14 cellular contexts compared by ENCODE assay signal in the genomic region with DNA sequence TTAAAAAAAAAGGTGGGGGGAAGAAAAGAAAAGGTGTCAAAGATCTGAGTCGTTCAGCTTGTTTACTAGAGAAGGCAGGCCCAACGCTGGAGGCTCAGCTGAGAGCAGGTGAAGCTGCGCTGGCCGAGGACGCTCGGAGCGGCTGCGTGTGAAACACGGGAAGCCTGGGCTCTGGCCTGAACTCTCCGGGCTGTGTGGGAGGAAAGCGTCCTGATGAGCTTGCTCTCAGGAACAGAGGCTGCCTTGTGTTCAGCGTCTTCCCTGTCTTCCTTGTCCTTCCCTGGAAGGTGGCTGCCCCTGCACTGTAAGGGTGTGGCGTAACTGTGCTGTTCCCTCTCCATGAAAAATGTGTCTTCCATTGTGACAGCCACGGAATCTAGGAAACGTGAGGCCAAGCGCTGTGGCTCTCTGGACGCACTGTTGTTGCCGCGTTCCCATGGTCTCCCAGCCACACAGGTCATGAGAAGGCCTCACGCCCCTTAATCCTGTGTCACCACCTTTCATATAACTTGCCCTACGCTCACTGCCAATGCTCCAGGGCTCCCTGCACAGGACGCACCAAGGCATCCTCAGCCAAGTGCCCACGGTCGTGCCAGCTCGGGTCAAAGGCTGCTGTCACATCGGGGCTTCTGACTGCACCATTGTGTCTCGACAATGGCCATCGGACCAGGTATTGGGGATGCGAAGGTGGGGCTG. TPM values are rescaled to one million over a fixed set of nuclear protein-coding genes. Genes with fewer than 3 reads are reported as not detected.
"Had no signal": no experiment of that assay in that cellular context is flagged by ENCODE, and none has a peak within 500 bp of the region (broad histone marks: within the 10 kb centered on the region; RNA-seq: fewer than 3 reads in every experiment).

No MANE protein-coding gene starts in this region.

- H3K9me3 ChIP-seq: pancreas, transverse colon had no signal

- H3K27ac ChIP-seq: pancreas, transverse colon, VCaP had no signal

- DNase-seq: activated CD4-positive, alpha-beta T cell treated with anti-CD3 and anti-CD28 coated beads for 4 hours; activated CD8-positive, alpha-beta memory T cell treated with anti-CD3 and anti-CD28 coated beads, Interleukin-2, amount 50 U/mL, for 4 hours; activated CD8-positive, alpha-beta T cell treated with anti-CD3 and anti-CD28 coated beads for 36 hours; activated naive CD4-positive, alpha-beta T cell treated with anti-CD3 and anti-CD28 coated beads for 36 hours; central memory CD4-positive, alpha-beta T cell; effector memory CD4-positive, alpha-beta T cell; hypothalamus; retina; transverse colon had no signal

- H3K27me3 ChIP-seq: pancreas, transverse colon had no signal

- H3K4me3 ChIP-seq: pancreas, smooth muscle cell, transverse colon had no signal

- ATAC-seq: activated CD8-positive, alpha-beta T cell treated with anti-CD3 and anti-CD28 coated beads for 36 hours; pancreas; stimulated activated effector memory CD8-positive, alpha-beta T cell treated with anti-CD3 and anti-CD28 coated beads, Interleukin-12 subunit alpha, Interleukin-12 subunit beta, amount 100 ng/mL, for 72 hours had no signal

- H3K4me2 ChIP-seq: smooth muscle cell had no signal

- FAIRE-seq: pancreas had no signal

RNA-seq across cellular contexts. Expression of a gene that starts 15.8 kb away (rescaled TPM):
- total RNA-seq: neural crest cell had no signal
